10 cellular contexts compared by ENCODE assay signal in the genomic region with DNA sequence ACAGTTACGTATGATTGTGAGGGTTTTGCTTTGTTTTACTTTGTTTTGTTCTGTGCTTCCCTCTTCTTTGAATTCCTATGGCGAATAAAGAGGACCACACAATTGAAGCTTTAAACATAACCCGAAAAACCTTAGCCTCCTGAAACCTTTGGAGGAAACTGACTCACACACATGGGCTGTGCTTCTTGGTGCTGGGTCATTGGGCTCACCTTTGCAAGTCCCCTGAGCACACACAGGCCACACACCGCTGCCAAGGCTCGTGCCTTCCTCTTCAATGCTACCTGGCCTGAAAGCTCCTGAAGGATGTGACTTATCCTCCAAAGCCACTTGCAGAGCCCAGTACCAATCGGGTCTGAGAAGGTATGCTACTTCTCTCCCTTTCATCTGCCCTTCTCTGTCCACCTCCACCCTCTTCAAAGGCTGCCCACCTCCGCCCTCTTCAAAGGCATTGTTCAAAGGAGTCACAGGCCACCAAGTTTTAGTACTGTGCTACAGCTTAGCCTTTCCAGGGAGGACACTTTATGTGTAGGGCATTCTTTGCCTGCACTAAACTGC.
A peak's percentile ranks its signal among the peaks of the same experiment; 100 is the strongest.
DNase-seq lines count a peak whose midpoint lies in the region; ATAC-seq, FAIRE-seq and TF ChIP-seq lines count a peak whose summit lies in the region.
"Had no signal": no experiment of that assay in that cellular context is flagged by ENCODE, and none has a peak within 500 bp of the region (broad histone marks: within the 10 kb centered on the region; RNA-seq: fewer than 3 reads in every experiment).

No MANE protein-coding gene starts in this region.

- H3K27me3 Mint-ChIP-seq in astrocyte (ENCODE audit: low read depth, unreplicated experiment) (no peaks in the 10 kb centered on the region), memory B cell (no peaks in the 10 kb centered on the region)
- H3K27me3 Mint-ChIP-seq: activated CD8-positive, alpha-beta memory T cell treated with anti-CD3 and anti-CD28 coated beads, Interleukin-2, amount 10 ng/mL, durations not matched to agents 7 days and 5 days had no signal

- intact Hi-C loops in heart left ventricle (cut with DNase I) = loop anchor here in 7 of 10 donors (5.0 to 10.0 kb wide), 5 partner anchors 88 to 128 kb away; a partner anchor contains a TSS
- intact Hi-C loops in Right ventricle myocardium inferior (cut with DNase I) = loop anchor here (5.0 kb wide), 1 partner anchor 50 kb away; no protein-coding TSS in a partner anchor
- intact Hi-C loops in transverse colon (cut with DNase I; ENCODE audit: low total_unique reads) = no loop called here

- H3K36me3 Mint-ChIP-seq in astrocyte (ENCODE audit: low read depth, unreplicated experiment) = peaks cover 13% of the 10 kb centered on the region
- H3K36me3 Mint-ChIP-seq in memory B cell = peaks cover 14% of the 10 kb centered on the region

- FAIRE-seq in astrocyte (lab: Jason Lieb, UNC) = no peak

- H3K4me1 ChIP-seq in heart left ventricle (peaks cover 8 to 52% (median 40%) of the 10 kb centered on the region in 12 donors), astrocyte (ENCODE audit: insufficient read depth, low read length) (peaks cover 39% of the 10 kb centered on the region), transverse colon (peaks cover 15 to 43% (median 26%) of the 10 kb centered on the region in 4 donors)

- H3K79me2 ChIP-seq in astrocyte (ENCODE audit: insufficient read depth, low read length) = peaks cover 30% of the 10 kb centered on the region

- H3K27ac ChIP-seq in heart left ventricle (peak overlapping the region in 11 of 12 donors; percentile 63 to 95 (median 91)), astrocyte (ENCODE audit: low read depth, low read length) (peak overlapping the region; percentile 90), transverse colon (peak overlapping the region; percentile 87 to 93 (median 91))

- H3K4me2 ChIP-seq in astrocyte (ENCODE audit: low read length) = peak overlapping the region; percentile 84

- peaks cover 30% of the 10 kb centered on the region for H4K20me1 ChIP-seq in astrocyte (ENCODE audit: insufficient read depth, low read length)

- H3K9me3 Mint-ChIP-seq in astrocyte (ENCODE audit: unreplicated experiment) (peaks cover 3% of the 10 kb centered on the region), memory B cell (no peaks in the 10 kb centered on the region)

- no peak for TF ChIP-seq EP300 in transverse colon (IDR thresholded peaks at IDR 0.05; ENCODE audit: low read depth)

- WGBS in heart left ventricle, 4 donors = 92 to 94% (median 93%) methylated on average over 7 of the region's 7 CpGs
- WGBS in transverse colon (ENCODE audit: low coverage in 1 of 2), 2 donors = 88 to 92% methylated on average over 4 to 7 of the region's 7 CpGs

- TF ChIP-seq CTCF in heart left ventricle (IDR thresholded peaks at IDR 0.05) (no peak), astrocyte (IDR thresholded peaks at IDR 0.05; ENCODE audit: insufficient read depth, low read depth, low read length) (no peak), transverse colon (IDR thresholded peaks at IDR 0.05) (no peak)

- peak overlapping the region; percentile 78 for H3K9ac ChIP-seq in astrocyte (ENCODE audit: low read length)

- no peak overlapping the region for H2AFZ ChIP-seq in astrocyte (ENCODE audit: low read depth, low read length)

- no peak overlapping the region for H3K4me3 Mint-ChIP-seq in astrocyte (ENCODE audit: unreplicated experiment)
- peak overlapping the region; percentile 90 for H3K4me3 Mint-ChIP-seq in memory B cell
- H3K4me3 Mint-ChIP-seq: activated CD8-positive, alpha-beta memory T cell treated with anti-CD3 and anti-CD28 coated beads, Interleukin-2, amount 10 ng/mL, durations not matched to agents 7 days and 5 days had no signal

- H3K4me3 ChIP-seq in heart left ventricle (no peak overlapping the region), astrocyte (ENCODE audit: insufficient read depth, low read depth, low read length) (no peak overlapping the region), transverse colon (no peak overlapping the region)
- H3K4me3 ChIP-seq: suprapubic skin had no signal

- H3K27ac Mint-ChIP-seq in astrocyte (ENCODE audit: unreplicated experiment) = no peak overlapping the region
- peak overlapping the region; percentile 100 for H3K27ac Mint-ChIP-seq in memory B cell

- H3K4me1 Mint-ChIP-seq in astrocyte (ENCODE audit: low read depth, unreplicated experiment) = peaks cover 38% of the 10 kb centered on the region
- H3K4me1 Mint-ChIP-seq in memory B cell = peaks cover 45% of the 10 kb centered on the region

- no peak for DNase-seq in heart left ventricle
- no peak for DNase-seq in Right ventricle myocardium inferior (ENCODE audit: missing footprints)
- no peak for DNase-seq in astrocyte (ENCODE audit: low read depth)
- no peak for DNase-seq in memory B cell (ENCODE audit: low spot score in 2 of 2)
- DNase-seq in transverse colon = no peak
- DNase-seq in activated CD8-positive, alpha-beta memory T cell treated with anti-CD3 and anti-CD28 coated beads, Interleukin-2, amount 50 U/mL, for 48 hours = no peak
- no peak for DNase-seq in HK-2 (ENCODE audit: unreplicated experiment)
- DNase-seq: activated CD8-positive, alpha-beta memory T cell treated with anti-CD3 and anti-CD28 coated beads, Interleukin-2, amount 10 ng/mL, durations not matched to agents 7 days and 5 days had no signal

- TF ChIP-seq POLR2A in heart left ventricle (IDR thresholded peaks at IDR 0.05) (no peak), transverse colon (IDR thresholded peaks at IDR 0.05) (no peak)

- H3K36me3 ChIP-seq in heart left ventricle (no peaks in the 10 kb centered on the region), astrocyte (ENCODE audit: insufficient read depth, low read length) (no peaks in the 10 kb centered on the region), transverse colon (no peaks in the 10 kb centered on the region)
- H3K36me3 ChIP-seq: suprapubic skin had no signal

- no peak for ATAC-seq in heart left ventricle
- no peak for ATAC-seq in Right ventricle myocardium inferior
- ATAC-seq in memory B cell (ENCODE audit: low read depth) = no peak
- no peak for ATAC-seq in GM18520 (IDR thresholded peaks at IDR 0.05; ENCODE audit: unreplicated experiment)

- H3K27me3 ChIP-seq in heart left ventricle (no peaks in the 10 kb centered on the region), astrocyte (ENCODE audit: insufficient read depth, low read length) (no peaks in the 10 kb centered on the region), transverse colon (no peaks in the 10 kb centered on the region)
- H3K27me3 ChIP-seq: suprapubic skin had no signal

- no peaks in the 10 kb centered on the region for H3K9me3 ChIP-seq in heart left ventricle
- no peaks in the 10 kb centered on the region for H3K9me3 ChIP-seq in astrocyte (ENCODE audit: insufficient read depth, low read depth, low read length)
- no peaks in the 10 kb centered on the region for H3K9me3 ChIP-seq in transverse colon
- H3K9me3 ChIP-seq: suprapubic skin had no signal

- in situ Hi-C loops in transverse colon (cut with MboI; ENCODE audit: low pct_ligation_motif_present in 1 of 4, low pct_unique_long_range_greater_than_20kb in 1 of 4, low sequenced_read_pairs in 3 of 4) = loop anchor here in 1 of 4 donors (10.0 kb wide), 1 partner anchor 612 kb away; no protein-coding TSS in a partner anchor
